ENCODE assay signal across 34 cellular contexts in the genomic region with DNA sequence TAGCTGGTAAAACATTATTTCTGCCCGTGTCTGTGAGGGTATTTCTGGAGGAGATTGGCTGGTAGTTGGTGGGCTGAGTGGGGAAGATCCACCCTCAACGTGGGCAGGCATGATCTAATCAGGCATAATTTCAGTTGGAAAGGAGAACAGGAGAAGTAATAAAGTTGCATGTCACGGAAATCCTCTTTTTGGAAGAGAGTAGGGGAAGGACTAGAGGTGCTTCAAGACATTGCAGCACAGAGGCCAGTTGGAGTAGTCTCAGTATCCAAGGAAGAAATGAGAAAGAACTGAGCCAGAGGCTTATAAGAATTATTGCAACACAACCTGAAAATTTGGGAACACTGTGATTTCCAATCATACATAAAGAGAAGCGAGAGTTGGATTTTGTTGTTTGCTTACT.
"Had no signal": no experiment of that assay in that cellular context is flagged by ENCODE, and none has a peak within 500 bp of the region (broad histone marks: within the 10 kb centered on the region; RNA-seq: fewer than 3 reads in every experiment).

No MANE protein-coding gene starts in this region.

- H3K4me1 Mint-ChIP-seq: activated CD4-positive, alpha-beta T cell treated with anti-CD3 and anti-CD28 coated beads, Interleukin-2, amount 10 ng/mL, durations not matched to agents 24 days and 14 days; activated naive CD8-positive, alpha-beta T cell treated with anti-CD3 and anti-CD28 coated beads for 36 hours; activated T-helper 17 cell treated with anti-CD3 and anti-CD28 coated beads, Interleukin-2, amount 50 U/mL, for 72 hours had no signal

- H3K36me3 Mint-ChIP-seq: activated CD4-positive, alpha-beta memory T cell treated with anti-CD3 and anti-CD28 coated beads for 36 hours; activated naive CD4-positive, alpha-beta T cell treated with anti-CD3 and anti-CD28 coated beads, Interleukin-2, amount 50 U/mL, for 72 hours; activated naive CD8-positive, alpha-beta T cell treated with anti-CD3 and anti-CD28 coated beads for 36 hours had no signal

- H3K4me3 ChIP-seq: adrenal gland, body of pancreas, breast epithelium had no signal

- H3K9me3 ChIP-seq: adrenal gland, body of pancreas, breast epithelium had no signal

- H3K27me3 ChIP-seq: adrenal gland, body of pancreas, brain microvascular endothelial cell, breast epithelium had no signal

- H3K9me3 Mint-ChIP-seq: activated CD4-positive, alpha-beta memory T cell treated with anti-CD3 and anti-CD28 coated beads for 36 hours; activated CD4-positive, alpha-beta T cell treated with anti-CD3 and anti-CD28 coated beads, Interleukin-2, amount 10 ng/mL, durations not matched to agents 24 days and 14 days; activated CD8-positive, alpha-beta T cell treated with anti-CD3 and anti-CD28 coated beads for 36 hours; activated naive CD4-positive, alpha-beta T cell treated with anti-CD3 and anti-CD28 coated beads for 36 hours; activated naive CD4-positive, alpha-beta T cell treated with anti-CD3 and anti-CD28 coated beads, Interleukin-2, amount 50 U/mL, for 72 hours; activated naive CD8-positive, alpha-beta T cell treated with anti-CD3 and anti-CD28 coated beads for 36 hours; activated T-cell treated with anti-CD3 and anti-CD28 coated beads, Interleukin-2, amount 50 U/mL, for 4 hours; activated T-cell treated with anti-CD3 and anti-CD28 coated beads, Interleukin-2, amount 50 U/mL, for 72 hours; activated T-helper 1 cell treated with anti-CD3 and anti-CD28 coated beads, Interleukin-12 subunit alpha, Interleukin-12 subunit beta, Interleukin-2, Interleukin-4 antibody, amounts not matched to agents 30 ng/mL and 10 ng/mL and 1 ng/mL, durations not matched to agents 14 hours and 24 hours and 36 hours; activated T-helper 17 cell treated with anti-CD3 and anti-CD28 coated beads, Interleukin-2, amount 50 U/mL, for 72 hours; T-helper 1 cell treated with Interleukin-12 subunit alpha and Interleukin-12 subunit beta and Interleukin-4 antibody, amounts not matched to agents 30 μg/mL and 1 μg/mL, for 36 hours; T-helper 2 cell treated with Interferon-gamma antibody and Interleukin-4, amounts not matched to agents 5 μg/mL and 100 μg/mL, for 36 hours had no signal

- H3K4me3 Mint-ChIP-seq: activated CD4-positive, alpha-beta memory T cell treated with anti-CD3 and anti-CD28 coated beads for 36 hours; activated CD4-positive, alpha-beta T cell treated with anti-CD3 and anti-CD28 coated beads, Interleukin-2, amount 10 ng/mL, durations not matched to agents 24 days and 14 days; activated CD8-positive, alpha-beta T cell treated with anti-CD3 and anti-CD28 coated beads for 36 hours; activated naive CD4-positive, alpha-beta T cell treated with anti-CD3 and anti-CD28 coated beads for 36 hours; activated naive CD8-positive, alpha-beta T cell treated with anti-CD3 and anti-CD28 coated beads for 36 hours; activated T-cell treated with anti-CD3 and anti-CD28 coated beads, Interleukin-2, amount 50 U/mL, for 4 hours; activated T-cell treated with anti-CD3 and anti-CD28 coated beads, Interleukin-2, amount 50 U/mL, for 72 hours; activated T-helper 1 cell treated with anti-CD3 and anti-CD28 coated beads, Interleukin-12 subunit alpha, Interleukin-12 subunit beta, Interleukin-2, Interleukin-4 antibody, amounts not matched to agents 30 ng/mL and 10 ng/mL and 1 ng/mL, durations not matched to agents 14 hours and 24 hours and 36 hours; activated T-helper 17 cell treated with anti-CD3 and anti-CD28 coated beads, Interleukin-2, amount 50 U/mL, for 72 hours; T-helper 1 cell treated with Interleukin-12 subunit alpha and Interleukin-12 subunit beta and Interleukin-4 antibody, amounts not matched to agents 30 μg/mL and 1 μg/mL, for 36 hours; T-helper 2 cell treated with Interferon-gamma antibody and Interleukin-4, amounts not matched to agents 5 μg/mL and 100 μg/mL, for 36 hours had no signal

- H3K4me1 ChIP-seq: adrenal gland, body of pancreas, breast epithelium had no signal

- ATAC-seq: activated CD8-positive, alpha-beta T cell treated with anti-CD3 and anti-CD28 coated beads for 36 hours; activated naive CD4-positive, alpha-beta T cell treated with anti-CD3 and anti-CD28 coated beads, Interleukin-2, amount 50 U/mL, for 72 hours; activated T-cell treated with anti-CD3 and anti-CD28 coated beads, Interleukin-2, amount 50 U/mL, for 4 hours; activated T-cell treated with anti-CD3 and anti-CD28 coated beads, Interleukin-2, amount 50 U/mL, for 72 hours; activated T-helper 17 cell treated with anti-CD3 and anti-CD28 coated beads, Interleukin-2, amount 50 U/mL, for 72 hours; body of pancreas had no signal

- DNase-seq: activated CD4-positive, alpha-beta memory T cell treated with anti-CD3 and anti-CD28 coated beads for 36 hours; activated CD4-positive, alpha-beta T cell treated with anti-CD3 and anti-CD28 coated beads for 4 hours; activated CD4-positive, alpha-beta T cell treated with anti-CD3 and anti-CD28 coated beads, Interleukin-2, amount 10 ng/mL, durations not matched to agents 24 days and 14 days; activated CD4-positive, alpha-beta T cell treated with anti-CD3 and anti-CD28 coated beads, Interleukin-2, amount 50 U/mL, for 1 hour; activated CD4-positive, alpha-beta T cell treated with anti-CD3 and anti-CD28 coated beads, Interleukin-2, amount 50 U/mL, for 4 hours; activated CD4-positive, CD25-positive, alpha-beta regulatory T cell treated with anti-CD3 and anti-CD28 coated beads, Interleukin-2, amount 50 U/mL, for 72 hours; activated CD8-positive, alpha-beta memory T cell treated with anti-CD3 and anti-CD28 coated beads, Interleukin-2, amount 50 U/mL, for 4 hours; activated CD8-positive, alpha-beta T cell treated with anti-CD3 and anti-CD28 coated beads for 36 hours; activated effector memory CD4-positive, alpha-beta T cell treated with anti-CD3 and anti-CD28 coated beads, Interleukin-2, amount 50 U/mL, for 16 hours; activated gamma-delta T cell treated with Interleukin-2 at 50 U/mL for 16 hours; activated naive CD4-positive, alpha-beta T cell; activated naive CD4-positive, alpha-beta T cell treated with anti-CD3 and anti-CD28 coated beads for 36 hours; activated naive CD4-positive, alpha-beta T cell treated with anti-CD3 and anti-CD28 coated beads, Interleukin-2, amount 50 U/mL, for 16 hours; activated naive CD8-positive, alpha-beta T cell treated with anti-CD3 and anti-CD28 coated beads for 36 hours; activated T-cell treated with anti-CD3 and anti-CD28 coated beads for 4 hours; activated T-cell treated with anti-CD3 and anti-CD28 coated beads, Interleukin-2, amount 50 U/mL, for 1 hour; activated T-cell treated with anti-CD3 and anti-CD28 coated beads, Interleukin-2, amount 50 U/mL, for 4 hours; activated T-cell treated with anti-CD3 and anti-CD28 coated beads, Interleukin-2, amount 50 U/mL, for 72 hours; adrenal gland; amniotic stem cell; aorta; body of pancreas; brain microvascular endothelial cell; central memory CD4-positive, alpha-beta T cell; T-helper 1 cell; T-helper 2 cell; T-helper 9 cell had no signal

- H3K27ac ChIP-seq: adrenal gland, body of pancreas, brain microvascular endothelial cell, breast epithelium, VCaP had no signal

- H3K27me3 Mint-ChIP-seq: activated CD4-positive, alpha-beta memory T cell treated with anti-CD3 and anti-CD28 coated beads for 36 hours; activated CD4-positive, alpha-beta T cell treated with anti-CD3 and anti-CD28 coated beads, Interleukin-2, amount 10 ng/mL, durations not matched to agents 24 days and 14 days; activated CD8-positive, alpha-beta T cell treated with anti-CD3 and anti-CD28 coated beads for 36 hours; activated naive CD8-positive, alpha-beta T cell treated with anti-CD3 and anti-CD28 coated beads for 36 hours; activated T-helper 17 cell treated with anti-CD3 and anti-CD28 coated beads, Interleukin-2, amount 50 U/mL, for 72 hours had no signal

- H3K27ac Mint-ChIP-seq: activated CD4-positive, alpha-beta memory T cell treated with anti-CD3 and anti-CD28 coated beads for 36 hours; activated CD4-positive, alpha-beta T cell treated with anti-CD3 and anti-CD28 coated beads, Interleukin-2, amount 10 ng/mL, durations not matched to agents 24 days and 14 days; activated CD8-positive, alpha-beta T cell treated with anti-CD3 and anti-CD28 coated beads for 36 hours; activated naive CD4-positive, alpha-beta T cell treated with anti-CD3 and anti-CD28 coated beads for 36 hours; activated naive CD4-positive, alpha-beta T cell treated with anti-CD3 and anti-CD28 coated beads, Interleukin-2, amount 50 U/mL, for 72 hours; activated naive CD8-positive, alpha-beta T cell treated with anti-CD3 and anti-CD28 coated beads for 36 hours; activated T-cell treated with anti-CD3 and anti-CD28 coated beads, Interleukin-2, amount 50 U/mL, for 72 hours; activated T-helper 1 cell treated with anti-CD3 and anti-CD28 coated beads, Interleukin-12 subunit alpha, Interleukin-12 subunit beta, Interleukin-2, Interleukin-4 antibody, amounts not matched to agents 30 ng/mL and 10 ng/mL and 1 ng/mL, durations not matched to agents 14 hours and 24 hours and 36 hours; activated T-helper 17 cell treated with anti-CD3 and anti-CD28 coated beads, Interleukin-2, amount 50 U/mL, for 72 hours; T-helper 1 cell treated with Interleukin-12 subunit alpha and Interleukin-12 subunit beta and Interleukin-4 antibody, amounts not matched to agents 30 μg/mL and 1 μg/mL, for 36 hours; T-helper 2 cell treated with Interferon-gamma antibody and Interleukin-4, amounts not matched to agents 5 μg/mL and 100 μg/mL, for 36 hours had no signal

- H3K36me3 ChIP-seq: adrenal gland, brain microvascular endothelial cell, breast epithelium had no signal
